8 cellular contexts compared by ENCODE assay signal in the genomic region with DNA sequence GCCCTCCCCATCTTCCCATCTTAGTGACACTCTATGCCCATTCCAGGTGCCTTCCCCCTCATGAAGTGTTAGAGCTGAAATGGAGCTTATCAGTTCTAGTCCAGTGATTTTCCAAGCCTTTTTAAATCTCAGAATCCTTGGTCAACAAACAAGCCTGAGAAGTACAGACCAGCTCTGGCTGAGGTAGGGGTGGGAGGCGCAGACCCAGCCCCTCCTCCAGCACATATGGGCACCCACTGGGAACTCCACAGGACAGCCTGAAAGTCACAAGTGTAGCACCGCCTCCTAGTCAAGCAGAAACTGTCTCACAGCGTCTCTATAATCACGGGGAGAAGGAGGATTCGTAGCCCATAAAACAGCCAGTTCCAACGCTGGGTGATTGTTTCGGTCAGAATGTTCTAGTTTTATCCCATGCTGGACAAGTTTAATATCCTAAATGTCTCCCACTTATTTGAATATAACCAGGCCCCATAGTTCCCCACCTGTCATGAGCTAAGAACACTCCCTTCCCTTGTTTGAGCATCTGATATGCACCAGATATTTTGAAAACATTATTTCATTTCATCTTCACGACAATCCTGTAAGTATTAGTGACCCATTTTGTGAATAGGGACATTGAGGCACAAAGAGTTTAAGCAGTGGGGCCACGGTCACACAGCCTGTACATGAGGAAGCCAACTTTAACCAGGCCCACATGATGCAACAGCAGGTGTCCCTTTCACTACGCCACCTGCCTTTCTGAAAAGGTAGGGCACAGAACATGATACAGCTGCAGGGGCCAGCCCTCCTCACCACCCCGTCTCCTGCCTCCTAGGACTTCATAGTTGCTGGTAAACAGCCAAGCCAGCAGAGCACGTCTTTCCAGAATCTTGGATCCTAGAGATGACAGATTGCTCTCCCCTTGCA. TPM values are rescaled to one million over a fixed set of nuclear protein-coding genes. Genes with fewer than 3 reads are reported as not detected.
DNase-seq lines count a peak whose midpoint lies in the region; ATAC-seq, FAIRE-seq and TF ChIP-seq lines count a peak whose summit lies in the region.

No MANE protein-coding gene starts in this region.

- WGBS in pancreas, 2 donors, result 79 to 84% methylated on average over 12 of the region's 12 CpGs

- peak overlapping the region; percentile 95 for H3K27ac Mint-ChIP-seq in activated T-cell treated with anti-CD3 and anti-CD28 coated beads, Interleukin-2, amount 50 U/mL, for 72 hours
- H3K27ac Mint-ChIP-seq in central memory CD8-positive, alpha-beta T cell (ENCODE audit: low read depth), result peak overlapping the region; percentile 69

- no peak for FAIRE-seq in pancreas (lab: Jason Lieb, UNC)

- H3K4me3 ChIP-seq in pancreas, result no peak overlapping the region

- H3K9me3 ChIP-seq in pancreas, result no peaks in the 10 kb centered on the region

- H3K27me3 Mint-ChIP-seq in activated T-cell treated with anti-CD3 and anti-CD28 coated beads, Interleukin-2, amount 50 U/mL, for 72 hours (ENCODE audit: low read depth), result no peaks in the 10 kb centered on the region
- no peaks in the 10 kb centered on the region for H3K27me3 Mint-ChIP-seq in central memory CD8-positive, alpha-beta T cell

- H3K9me3 Mint-ChIP-seq in activated T-cell treated with anti-CD3 and anti-CD28 coated beads, Interleukin-2, amount 50 U/mL, for 72 hours, result no peaks in the 10 kb centered on the region
- H3K9me3 Mint-ChIP-seq in central memory CD8-positive, alpha-beta T cell, result no peaks in the 10 kb centered on the region

- peak; percentile 50 to 59 for DNase-seq in activated T-cell treated with anti-CD3 and anti-CD28 coated beads, Interleukin-2, amount 50 U/mL, for 72 hours
- DNase-seq in activated T-cell treated with anti-CD3 and anti-CD28 coated beads for 4 hours, result no peak
- DNase-seq in NCI-H524 (lab: John Stamatoyannopoulos, UW), result peak; percentile 84 to 95
- DNase-seq in central memory CD8-positive, alpha-beta T cell (ENCODE audit: low spot score in 2 of 2), result no peak
- peak in 1 of 6 donors; percentile 43 for DNase-seq in pancreas
- DNase-seq in cortex of kidney (lab: John Stamatoyannopoulos, UW), result no peak
- DNase-seq in H4 (ENCODE audit: low spot score), result no peak

- H3K27me3 ChIP-seq in pancreas, result no peaks in the 10 kb centered on the region

- ATAC-seq in activated T-cell treated with anti-CD3 and anti-CD28 coated beads, Interleukin-2, amount 50 U/mL, for 72 hours (replicated peaks in 1 of 2), result peak; percentile 60 to 67
- ATAC-seq in HG02870 (IDR thresholded peaks at IDR 0.05; ENCODE audit: unreplicated experiment) (peak; percentile 58), pancreas (peak; percentile 70 to 77 (median 74))
- no peak for ATAC-seq in central memory CD8-positive, alpha-beta T cell (replicated peaks; ENCODE audit: extremely low read depth, poor library complexity, severe bottlenecking)

- H3K4me1 Mint-ChIP-seq in activated T-cell treated with anti-CD3 and anti-CD28 coated beads, Interleukin-2, amount 50 U/mL, for 72 hours (ENCODE audit: low read depth), result peaks cover 72% of the 10 kb centered on the region
- peaks cover 9% of the 10 kb centered on the region for H3K4me1 Mint-ChIP-seq in central memory CD8-positive, alpha-beta T cell

- intact Hi-C loops in pancreas (cut with DNase I), result no loop called here

- peak in 1 of 4 donors; percentile 13 for TF ChIP-seq CTCF in pancreas (IDR thresholded peaks at IDR 0.05)

- H3K4me1 ChIP-seq in pancreas, result peaks cover 0 to 2% (median 0%) of the 10 kb centered on the region in 3 donors

- peak overlapping the region; percentile 30 to 46 for H3K4me3 Mint-ChIP-seq in activated T-cell treated with anti-CD3 and anti-CD28 coated beads, Interleukin-2, amount 50 U/mL, for 72 hours
- no peak overlapping the region for H3K4me3 Mint-ChIP-seq in central memory CD8-positive, alpha-beta T cell

- H3K36me3 Mint-ChIP-seq in activated T-cell treated with anti-CD3 and anti-CD28 coated beads, Interleukin-2, amount 50 U/mL, for 72 hours (ENCODE audit: insufficient read depth in 2 of 2), result peaks cover 27 to 44% of the 10 kb centered on the region in 2 donors
- H3K36me3 Mint-ChIP-seq in central memory CD8-positive, alpha-beta T cell (ENCODE audit: insufficient read depth), result peaks cover 12% of the 10 kb centered on the region

- peaks cover 0 to 27% (median 3%) of the 10 kb centered on the region in 3 donors for H3K36me3 ChIP-seq in pancreas

- H3K27ac ChIP-seq in pancreas, result no peak overlapping the region

RNA-seq across cellular contexts. Expression of gene TRAF3IP2, which starts 40.1 kb away (rescaled TPM):
- 10 to 100 TPM; 29.3 to 45.5 TPM for total RNA-seq in activated T-cell treated with anti-CD3 and anti-CD28 coated beads, Interleukin-2, amount 50 U/mL, for 72 hours
- total RNA-seq in pancreas, result 10 to 100 TPM; 19.9 to 25.9 (median 22.0) TPM
- 10 to 100 TPM; 18.5 to 30.3 TPM for polyA plus RNA-seq in pancreas
- 22.8 and 23.7 TPM in 2 replicates for total RNA-seq in H4 (2014; rRNA removed; shearing (Covaris generic))

Comparison
In these comparisons a context has a peak if more than half of its experiments do, and no peak if none do; other contexts are left out.
1. DNase-seq: peak in activated T-cell treated with anti-CD3 and anti-CD28 coated beads, Interleukin-2, amount 50 U/mL, for 72 hours (2 of 2) and NCI-H524 (2 of 2); none in activated T-cell treated with anti-CD3 and anti-CD28 coated beads for 4 hours (single experiment), central memory CD8-positive, alpha-beta T cell (0 of 2), cortex of kidney (single experiment) and H4 (single experiment).